ENCODE assay signal across 8 cellular contexts in the genomic region with DNA sequence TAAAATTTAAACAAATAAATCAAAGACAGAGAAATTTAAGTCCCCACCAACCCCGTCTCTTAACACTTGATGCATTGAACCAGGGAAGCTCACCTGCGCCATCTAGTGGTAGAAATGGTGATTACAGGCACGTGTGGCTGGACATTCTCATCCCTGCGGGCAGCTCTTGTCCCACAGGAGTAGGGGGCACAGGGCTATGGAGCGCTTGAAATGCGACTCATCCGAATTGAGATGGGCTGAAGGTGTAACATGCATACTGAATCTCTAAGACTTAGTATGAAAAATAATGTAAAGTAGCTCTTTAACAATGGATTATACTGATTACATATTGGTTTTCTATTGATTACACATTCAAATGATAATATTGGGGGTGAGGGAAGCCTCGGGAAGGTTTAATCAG. TPM values are rescaled to one million over a fixed set of nuclear protein-coding genes. Genes with fewer than 3 reads are reported as not detected.
DNase-seq lines count a peak whose midpoint lies in the region; ATAC-seq and TF ChIP-seq lines count a peak whose summit lies in the region.

No MANE protein-coding gene starts in this region.

- H3K4me3 Mint-ChIP-seq in H9 (no peak overlapping the region), endodermal cell (no peak overlapping the region)
- no peak overlapping the region for H3K4me3 Mint-ChIP-seq in stimulated activated naive B cell treated with anti-CD40 and anti-IgM and Interleukin-4, amounts not matched to agents 10 μg/mL and 1 μg/mL and 100 μg/mL, for 72 hours

- no peak overlapping the region for H2BK12ac ChIP-seq in H9 (ENCODE audit: insufficient read length, low read depth, low read length)

- no peaks in the 10 kb centered on the region for H3K27me3 ChIP-seq in BJ (ENCODE audit: control insufficient read depth, insufficient read depth, low read length)
- no peaks in the 10 kb centered on the region; the same call in 1 of the 2 replicates for H3K27me3 ChIP-seq in H9 (ENCODE audit: insufficient read depth, low read length)
- no peaks in the 10 kb centered on the region for H3K27me3 ChIP-seq in endodermal cell (ENCODE audit: control insufficient read depth, insufficient read depth, low read length, poor library complexity, severe bottlenecking)

- H3K4me1 Mint-ChIP-seq in H9 (peaks cover 10% of the 10 kb centered on the region in 2 experiments), endodermal cell (peaks cover 2% of the 10 kb centered on the region)
- H3K4me1 Mint-ChIP-seq in stimulated activated naive B cell treated with anti-CD40 and anti-IgM and Interleukin-4, amounts not matched to agents 10 μg/mL and 1 μg/mL and 100 μg/mL, for 72 hours = no peaks in the 10 kb centered on the region

- H4K5ac ChIP-seq in H9 (ENCODE audit: insufficient read length, low read depth, low read length) = no peak overlapping the region

- H3K9ac ChIP-seq in H9 (ENCODE audit: extremely low read depth, insufficient read length, low read length) = no peak overlapping the region
- H3K9ac ChIP-seq in endodermal cell (ENCODE audit: extremely low read depth, low read length, poor library complexity, severe bottlenecking) = no peak overlapping the region

- DNase-seq in BJ (ENCODE audit: low read depth) (no peak), H9 (peak; percentile 83), NOMO-1 treated with dmso at 0.1 percent for 144 hours (lab: John Stamatoyannopoulos, UW; ENCODE audit: unreplicated experiment) (peak; percentile 34), endodermal cell (peak; percentile 95), mucosa of descending colon (peak in 2 of 3 donors; percentile 68 to 86)
- peak; percentile 21 to 32 for DNase-seq in activated CD8-positive, alpha-beta memory T cell treated with anti-CD3 and anti-CD28 coated beads for 4 hours (ENCODE audit: low read depth in 2 of 2)
- DNase-seq in stimulated activated naive B cell treated with anti-CD40 and anti-IgM and Interleukin-4, amounts not matched to agents 10 μg/mL and 1 μg/mL and 100 μg/mL, for 72 hours = peak; percentile 32

- no peak overlapping the region for H2BK20ac ChIP-seq in H9 (ENCODE audit: low read depth, low read length, poor library complexity, severe bottlenecking)

- WGBS in H9 (ENCODE audit: extremely low coverage, insufficient read length, low lambda C conversion rate) = no CpG with 5 or more reads among the region's 8 CpGs
- 30 to 35% methylated on average over 4 to 8 of the region's 8 CpGs for WGBS in endodermal cell (ENCODE audit: insufficient coverage in 1 of 2, insufficient read length in 1 of 2), 2 experiments

- H2AFZ ChIP-seq in H9 (ENCODE audit: low read length) = no peak overlapping the region

- H3K36me3 ChIP-seq in BJ (ENCODE audit: control insufficient read depth, insufficient read depth, low read length) (no peaks in the 10 kb centered on the region), endodermal cell (ENCODE audit: control insufficient read depth, insufficient read depth, low read length) (no peaks in the 10 kb centered on the region), mucosa of descending colon (ENCODE audit: low read depth) (no peaks in the 10 kb centered on the region)

- no peak overlapping the region for H3K27ac Mint-ChIP-seq in H9
- H3K27ac Mint-ChIP-seq in endodermal cell = no peak overlapping the region
- H3K27ac Mint-ChIP-seq in stimulated activated naive B cell treated with anti-CD40 and anti-IgM and Interleukin-4, amounts not matched to agents 10 μg/mL and 1 μg/mL and 100 μg/mL, for 72 hours = no peak overlapping the region

- H3K14ac ChIP-seq in H9 (ENCODE audit: insufficient read depth, low read length) = no peak overlapping the region

- H3K27me3 Mint-ChIP-seq in H9 (ENCODE audit: low read depth) (peaks cover 3% of the 10 kb centered on the region), endodermal cell (ENCODE audit: insufficient read depth) (no peaks in the 10 kb centered on the region)
- peaks cover 4 to 9% of the 10 kb centered on the region in 2 donors for H3K27me3 Mint-ChIP-seq in stimulated activated naive B cell treated with anti-CD40 and anti-IgM and Interleukin-4, amounts not matched to agents 10 μg/mL and 1 μg/mL and 100 μg/mL, for 72 hours

- POLR2A ChIA-PET in BJ (lab: Charles Lee) = interaction anchor here (1.1 kb wide), 1 partner anchor 138 kb away, joined by 3 read pairs; no protein-coding TSS in a partner anchor

- H3K9me3 ChIP-seq in H9 (ENCODE audit: control insufficient read depth, low read depth, low read length) = no peaks in the 10 kb centered on the region
- H3K9me3 ChIP-seq in endodermal cell (ENCODE audit: control insufficient read depth, low read length) = no peaks in the 10 kb centered on the region
- H3K9me3 ChIP-seq in mucosa of descending colon = no peaks in the 10 kb centered on the region

- H4K8ac ChIP-seq in H9 (replicated peaks; ENCODE audit: insufficient read length, low read depth, low read length) = no peak overlapping the region

- H2BK120ac ChIP-seq in H9 (ENCODE audit: low read depth, low read length, poor library complexity, severe bottlenecking) = no peak overlapping the region

- H3K36me3 Mint-ChIP-seq in H9 (ENCODE audit: insufficient read depth in 1 of 3, low read depth in 3 of 3) (no peaks in the 10 kb centered on the region), endodermal cell (ENCODE audit: low read depth) (no peaks in the 10 kb centered on the region)
- no peaks in the 10 kb centered on the region for H3K36me3 Mint-ChIP-seq in stimulated activated naive B cell treated with anti-CD40 and anti-IgM and Interleukin-4, amounts not matched to agents 10 μg/mL and 1 μg/mL and 100 μg/mL, for 72 hours

- H4K20me1 ChIP-seq in H9 (ENCODE audit: control insufficient read depth, insufficient read depth, insufficient read length) = no peaks in the 10 kb centered on the region

- H3K18ac ChIP-seq in H9 (ENCODE audit: insufficient read length, low read depth, low read length) = no peak overlapping the region

- H3K79me1 ChIP-seq in H9 (ENCODE audit: insufficient read depth, low read depth, low read length, poor library complexity, severe bottlenecking) = no peaks in the 10 kb centered on the region

- H3K9me3 Mint-ChIP-seq in H9 = no peaks in the 10 kb centered on the region
- H3K9me3 Mint-ChIP-seq in endodermal cell = no peaks in the 10 kb centered on the region
- H3K9me3 Mint-ChIP-seq in stimulated activated naive B cell treated with anti-CD40 and anti-IgM and Interleukin-4, amounts not matched to agents 10 μg/mL and 1 μg/mL and 100 μg/mL, for 72 hours = no peaks in the 10 kb centered on the region

- no peaks in the 10 kb centered on the region for H3K23me2 ChIP-seq in H9 (ENCODE audit: insufficient read length, low read depth, low read length, poor library complexity, severe bottlenecking)

- H3K27ac ChIP-seq in H9 (ENCODE audit: insufficient read length, low read depth, low read length) (no peak overlapping the region), endodermal cell (ENCODE audit: low read depth, low read length) (no peak overlapping the region)

- intact Hi-C loops in mucosa of descending colon (cut with DNase I, micrococcal nuclease) = no loop called here

- CTCF ChIA-PET in BJ (lab: Yijun Ruan, JAX) = interaction anchor here (0.6 to 9.3 kb wide), 37 partner anchors 9 to 1470 kb away, joined by 3 to 188 read pairs (median 4); no protein-coding TSS in a partner anchor

- H2BK15ac ChIP-seq in H9 (ENCODE audit: low read depth, low read length) = no peak overlapping the region

- H3K23ac ChIP-seq in H9 (ENCODE audit: insufficient read length, low read depth, low read length) = no peak overlapping the region

- H3K4me1 ChIP-seq in H9 (ENCODE audit: insufficient read depth, low read length) = no peaks in the 10 kb centered on the region
- no peaks in the 10 kb centered on the region for H3K4me1 ChIP-seq in endodermal cell (ENCODE audit: control insufficient read depth, insufficient read depth, low read length)
- no peaks in the 10 kb centered on the region for H3K4me1 ChIP-seq in mucosa of descending colon (ENCODE audit: low read depth)

- H3K4me3 ChIP-seq in BJ (ENCODE audit: low read depth, low read length) (no peak overlapping the region), endodermal cell (ENCODE audit: low read length) (no peak overlapping the region), mucosa of descending colon (no peak overlapping the region)

- TF ChIP-seq CTCF in BJ (IDR thresholded peaks at IDR 0.05; ENCODE audit: insufficient read depth, low read depth, low read length) (peak; percentile 95), H9 (conservative IDR thresholded peaks at IDR 0.05) (peak; percentile 98), endodermal cell (conservative IDR thresholded peaks at IDR 0.05) (peak; percentile 97), mucosa of descending colon (IDR thresholded peaks at IDR 0.05) (peak; percentile 86)

- no peaks in the 10 kb centered on the region for H3K79me2 ChIP-seq in H9 (ENCODE audit: insufficient read depth, low read length)

- ATAC-seq in mucosa of descending colon = peak; percentile 75
- ATAC-seq in stimulated activated naive B cell treated with anti-CD40 and anti-IgM and Interleukin-4, amounts not matched to agents 10 μg/mL and 1 μg/mL and 100 μg/mL, for 72 hours (replicated peaks) = peak; percentile 64 to 73
- no peak for ATAC-seq in HG03097 (IDR thresholded peaks at IDR 0.05; ENCODE audit: low FRiP score, unreplicated experiment)

- H4K91ac ChIP-seq in H9 (ENCODE audit: insufficient read length, low read depth, low read length) = no peak overlapping the region

- no peak overlapping the region for H3K4me2 ChIP-seq in H9 (ENCODE audit: insufficient read depth, insufficient read length, low read length)

- no peak overlapping the region for H2BK5ac ChIP-seq in H9 (ENCODE audit: insufficient read length, low read length)

- H3K56ac ChIP-seq in H9 (ENCODE audit: insufficient read length, low read depth, low read length) = no peak overlapping the region

- no peak overlapping the region for H3T11ph ChIP-seq in H9 (ENCODE audit: low read length)

- no peak overlapping the region for H2AK5ac ChIP-seq in H9 (ENCODE audit: insufficient read length, low read length)

- no peak overlapping the region for H3K4ac ChIP-seq in H9 (ENCODE audit: low read depth, low read length)

RNA-seq across cellular contexts. Expression of a gene that starts 24.8 kb away (rescaled TPM):
- 0.01 and 0.02 TPM in 2 replicates for polyA plus RNA-seq in BJ (2011; rRNA removed)
- polyA minus RNA-seq in BJ (2011; rRNA and poly(A)+ RNA removed) = 0.05 TPM in 2 replicates
- total RNA-seq in H9 (2021) (0.46 and 0.57 TPM in 2 replicates), endodermal cell (1 to 10 TPM in 1 of 2 donors, under 1 TPM in 1; 0.97 to 2.4 TPM), mucosa of descending colon (1 to 10 TPM in 1 of 3 donors, under 1 TPM in 2; 0.17 to 1.1 (median 0.24) TPM)
- 22.5 TPM for polyA plus RNA-seq in endodermal cell (2013, experiment 1 of 2)
- polyA plus RNA-seq in endodermal cell (2013, experiment 2 of 2) = 23.2 TPM
